10 cellular contexts compared by ENCODE assay signal in genomic region chr2:224948859-224949258, GRCh38.
DNase-seq lines count a peak whose midpoint lies in the region; ATAC-seq and TF ChIP-seq lines count a peak whose summit lies in the region.
"Had no signal": no experiment of that assay in that cellular context is flagged by ENCODE, and none has a peak within 500 bp of the region (broad histone marks: within the 10 kb centered on the region; RNA-seq: fewer than 3 reads in every experiment).

No MANE protein-coding gene starts in this region.

- H3K27ac Mint-ChIP-seq in activated naive CD8-positive, alpha-beta T cell treated with anti-CD3 and anti-CD28 coated beads for 36 hours, result peak overlapping the region; percentile 84

- H3K27me3 Mint-ChIP-seq in activated naive CD8-positive, alpha-beta T cell treated with anti-CD3 and anti-CD28 coated beads for 36 hours, result no peaks in the 10 kb centered on the region

- H3K4me1 ChIP-seq in DND-41 (ENCODE audit: insufficient read depth, low read length), result peaks cover 67% of the 10 kb centered on the region

- H3K27me3 ChIP-seq in DND-41 (ENCODE audit: insufficient read depth, low read length, poor library complexity), result no peaks in the 10 kb centered on the region
- H3K27me3 ChIP-seq: SJSA1 had no signal

- no peaks in the 10 kb centered on the region for H3K36me3 ChIP-seq in DND-41 (ENCODE audit: insufficient read depth, low read length)
- H3K36me3 ChIP-seq: SJSA1 had no signal

- no peak overlapping the region for H3K9ac ChIP-seq in DND-41 (ENCODE audit: low read depth, low read length)

- peak overlapping the region; percentile 21 for H3K27ac ChIP-seq in DND-41 (ENCODE audit: low read length)

- peaks cover 64% of the 10 kb centered on the region for H3K36me3 Mint-ChIP-seq in activated naive CD8-positive, alpha-beta T cell treated with anti-CD3 and anti-CD28 coated beads for 36 hours

- TF ChIP-seq CTCF in DND-41 (IDR thresholded peaks at IDR 0.05; ENCODE audit: borderline replicate concordance, extremely low read depth, low read length, poor library complexity, severe bottlenecking), result no peak

- no peak overlapping the region for H2AFZ ChIP-seq in DND-41 (ENCODE audit: low read depth, low read length)

- peaks cover 8% of the 10 kb centered on the region for H3K9me3 Mint-ChIP-seq in activated naive CD8-positive, alpha-beta T cell treated with anti-CD3 and anti-CD28 coated beads for 36 hours

- H3K4me2 ChIP-seq in DND-41 (ENCODE audit: insufficient read depth, low read length), result no peak overlapping the region

- DNase-seq in DND-41 (no peak), M059J (ENCODE audit: low read depth) (peak; percentile 54), medulla oblongata (ENCODE audit: extremely low spot score) (peak; percentile 59), SHP77 treated with DMSO at 0.1 percent for 48 hours (lab: John Stamatoyannopoulos, UW) (no peak)
- DNase-seq in activated naive CD8-positive, alpha-beta T cell treated with anti-CD3 and anti-CD28 coated beads for 36 hours, result no peak
- no peak for DNase-seq in activated CD4-positive, CD25-positive, alpha-beta regulatory T cell treated with anti-CD3 and anti-CD28 coated beads, Interleukin-2, amount 50 U/mL, for 72 hours
- no peak for DNase-seq in stimulated activated CD4-positive, alpha-beta T cell treated with anti-CD3 and anti-CD28 coated beads, Interleukin-15, amount 100 ng/mL, for 24 hours
- DNase-seq: cerebellar nuclear complex had no signal

- no peak overlapping the region for H3K4me3 ChIP-seq in DND-41 (ENCODE audit: low read depth in 1 of 2, low read length in 2 of 2)
- H3K4me3 ChIP-seq: SJSA1 had no signal

- 0 out of 2 replicates have a peak, but pooled peaks cover 3% of the 10 kb centered on the region for H4K20me1 ChIP-seq in DND-41 (ENCODE audit: insufficient read depth, low read length)

- peaks cover 76% of the 10 kb centered on the region for H3K4me1 Mint-ChIP-seq in activated naive CD8-positive, alpha-beta T cell treated with anti-CD3 and anti-CD28 coated beads for 36 hours

- ATAC-seq in DND-41 (ENCODE audit: insufficient read depth, low read depth), result no peak
- ATAC-seq in HG02798 (IDR thresholded peaks at IDR 0.05; ENCODE audit: poor library complexity, unreplicated experiment), result no peak

- H3K4me3 Mint-ChIP-seq in activated naive CD8-positive, alpha-beta T cell treated with anti-CD3 and anti-CD28 coated beads for 36 hours, result no peak overlapping the region

- no peaks in the 10 kb centered on the region for H3K9me3 ChIP-seq in DND-41 (ENCODE audit: insufficient read depth, low read length, severe bottlenecking)
- H3K9me3 ChIP-seq: SJSA1 had no signal

- H3K79me2 ChIP-seq in DND-41 (ENCODE audit: insufficient read depth, low read length), result peaks cover 40% of the 10 kb centered on the region

Comparison
In these comparisons a context has a peak if more than half of its experiments do, and no peak if none do; other contexts are left out.
1. DNase-seq: peak in M059J (single experiment) and medulla oblongata (single experiment); none in DND-41 (single experiment), activated naive CD8-positive, alpha-beta T cell treated with anti-CD3 and anti-CD28 coated beads for 36 hours (single experiment), activated CD4-positive, CD25-positive, alpha-beta regulatory T cell treated with anti-CD3 and anti-CD28 coated beads, Interleukin-2, amount 50 U/mL, for 72 hours (single experiment), SHP77 treated with DMSO at 0.1 percent for 48 hours (single experiment) and stimulated activated CD4-positive, alpha-beta T cell treated with anti-CD3 and anti-CD28 coated beads, Interleukin-15, amount 100 ng/mL, for 24 hours (single experiment).